In genomic region chr11:63888170-63889086, GRCh38 we compare ENCODE assay signal across 8 cellular contexts. TPM values are rescaled to one million over a fixed set of nuclear protein-coding genes. Genes with fewer than 3 reads are reported as not detected.
DNase-seq lines count a peak whose midpoint lies in the region; ATAC-seq and TF ChIP-seq lines count a peak whose summit lies in the region.

No MANE protein-coding gene starts in this region.

- H3K4me1 Mint-ChIP-seq in CD8-positive, alpha-beta T cell (ENCODE audit: low read depth): peaks cover 83% of the 10 kb centered on the region
- H3K4me1 Mint-ChIP-seq in WTC11: peaks cover 47% of the 10 kb centered on the region

- no peak for TF ChIP-seq POLR2A in lower leg skin (IDR thresholded peaks at IDR 0.05)

- peaks cover 23% of the 10 kb centered on the region for H3K36me3 Mint-ChIP-seq in CD8-positive, alpha-beta T cell
- no peaks in the 10 kb centered on the region; the same call in 1 of the 2 replicates for H3K36me3 Mint-ChIP-seq in WTC11

- H3K9me3 ChIP-seq in CD8-positive, alpha-beta T cell (ENCODE audit: low read length): no peaks in the 10 kb centered on the region
- H3K9me3 ChIP-seq in MM.1S (replicated peaks; ENCODE audit: insufficient read depth, low read length): no peaks in the 10 kb centered on the region

- no peaks in the 10 kb centered on the region for H3K9me3 Mint-ChIP-seq in CD8-positive, alpha-beta T cell
- H3K9me3 Mint-ChIP-seq in WTC11: no peaks in the 10 kb centered on the region

- peak overlapping the region; percentile 70 for H3K9ac ChIP-seq in MM.1S (ENCODE audit: low read length)

- H3K79me2 ChIP-seq in MM.1S (ENCODE audit: low read length): peaks cover 89% of the 10 kb centered on the region

- peaks cover 21% of the 10 kb centered on the region for H3F3A ChIP-seq in MM.1S (ENCODE audit: insufficient read depth, low read length)

- in situ Hi-C loops in ACHN (cut with HindIII; ENCODE audit: low pct_ligation_motif_present, low pct_unique_long_range_greater_than_20kb, low sequenced_read_pairs): no loop called here

- H3K4me1 ChIP-seq in CD8-positive, alpha-beta T cell (ENCODE audit: insufficient read depth, low read length): peaks cover 62% of the 10 kb centered on the region
- H3K4me1 ChIP-seq in MM.1S (ENCODE audit: low read length): peaks cover 25% of the 10 kb centered on the region

- H4K20me1 ChIP-seq in MM.1S (ENCODE audit: insufficient read depth, low read length): no peaks in the 10 kb centered on the region; the same call in none of the 2 replicates

- peak overlapping the region; percentile 68; the same call in 1 of the 2 replicates for H2AFZ ChIP-seq in MM.1S (ENCODE audit: low read length)

- H3K27me3 Mint-ChIP-seq in CD8-positive, alpha-beta T cell (ENCODE audit: low read depth): no peaks in the 10 kb centered on the region
- no peaks in the 10 kb centered on the region for H3K27me3 Mint-ChIP-seq in WTC11 (ENCODE audit: low read depth)

- H3K4me3 Mint-ChIP-seq in CD8-positive, alpha-beta T cell: peak overlapping the region; percentile 96
- H3K4me3 Mint-ChIP-seq in WTC11: peak overlapping the region; percentile 55

- WGBS in lower leg skin, 2 donors: 21 to 23% methylated on average over 24 to 25 of the region's 25 CpGs

- ATAC-seq in CD8-positive, alpha-beta T cell: peak; percentile 85
- ATAC-seq in GM21515 (IDR thresholded peaks at IDR 0.05; ENCODE audit: unreplicated experiment) (peak; percentile 60), WTC11 (peak; percentile 89)

- H3K27me3 ChIP-seq in CD8-positive, alpha-beta T cell (ENCODE audit: insufficient read depth, low read length): no peaks in the 10 kb centered on the region
- no peaks in the 10 kb centered on the region for H3K27me3 ChIP-seq in MM.1S (replicated peaks; ENCODE audit: insufficient read depth, low read length)

- H3K9me2 ChIP-seq in MM.1S (replicated peaks; ENCODE audit: insufficient read depth, low read length): no peaks in the 10 kb centered on the region

- intact Hi-C loops in CD8-positive, alpha-beta T cell (cut with DNase I, micrococcal nuclease): loop anchor here (1.0 to 2.0 kb wide), 5 partner anchors 19 to 50 kb away; partner anchors contain the start of gene MARK2 (in 1 of the 2)
- intact Hi-C loops in lower leg skin (cut with DNase I; ENCODE audit: low total_unique reads): no loop called here

- H3K4me2 ChIP-seq in MM.1S (ENCODE audit: low read depth, low read length): peak overlapping the region; percentile 98

- H3K27ac ChIP-seq in CD8-positive, alpha-beta T cell (ENCODE audit: low read depth, low read length): peak overlapping the region; percentile 47
- peak overlapping the region; percentile 85 for H3K27ac ChIP-seq in MM.1S (ENCODE audit: low read length)

- CTCF ChIA-PET in CD8-positive, alpha-beta T cell (lab: Charles Lee): interaction anchor here (1.4 to 6.2 kb wide), 4 partner anchors 18 to 57 kb away, joined by 5 to 68 read pairs (median 9); partner anchors contain the start of gene MARK2
- CTCF ChIA-PET in WTC11 (lab: Charles Lee): interaction anchor here (0.6 to 1.8 kb wide), 8 partner anchors 18 to 83 kb away, joined by 3 to 7 read pairs (median 4); partner anchors contain the start of gene MARK2

- H3K4me3 ChIP-seq in CD8-positive, alpha-beta T cell (ENCODE audit: low read depth, low read length): peak overlapping the region; percentile 67
- peak overlapping the region; percentile 77 for H3K4me3 ChIP-seq in MM.1S (ENCODE audit: low read length)
- H3K4me3 ChIP-seq in cardiac fibroblast (replicated peaks in 1 of 2; ENCODE audit: low read depth in 2 of 2, low read length in 2 of 2): peak overlapping the region; percentile 11 to 32
- no peak overlapping the region for H3K4me3 ChIP-seq in lower leg skin (ENCODE audit: low read depth, poor library complexity, severe bottlenecking)

- DNase-seq in CD8-positive, alpha-beta T cell: peak; percentile 49 to 85 (median 73)
- DNase-seq in MM.1S (peak; percentile 88), WTC11 (ENCODE audit: low spot score) (peak; percentile 62), cardiac fibroblast (ENCODE audit: low read depth in 2 of 2) (peak; percentile 66 to 71), lower leg skin (ENCODE audit: low spot score in 2 of 2) (peak; percentile 54 to 92), ACHN (no peak)
- DNase-seq in stimulated activated CD8-positive, alpha-beta memory T cell treated with anti-CD3 and anti-CD28 coated beads, Interleukin-12 subunit alpha, Interleukin-12 subunit beta, amount 100 ng/mL, for 1 hour (ENCODE audit: low read depth): peak; percentile 52

- H3K36me3 ChIP-seq in CD8-positive, alpha-beta T cell (ENCODE audit: insufficient read depth, low read length): no peaks in the 10 kb centered on the region
- no peaks in the 10 kb centered on the region for H3K36me3 ChIP-seq in MM.1S (replicated peaks; ENCODE audit: insufficient read depth, low read length)

- no peak for TF ChIP-seq CTCF in CD8-positive, alpha-beta T cell (IDR thresholded peaks at IDR 0.05)
- TF ChIP-seq CTCF in MM.1S (IDR thresholded peaks at IDR 0.05; ENCODE audit: low read length) (no peak), WTC11 (IDR thresholded peaks at IDR 0.05) (no peak), cardiac fibroblast (IDR thresholded peaks at IDR 0.05; ENCODE audit: low read depth, low read length) (no peak), lower leg skin (IDR thresholded peaks at IDR 0.05) (no peak)

- H3K27ac Mint-ChIP-seq in CD8-positive, alpha-beta T cell: peak overlapping the region; percentile 92
- H3K27ac Mint-ChIP-seq in WTC11: peak overlapping the region; percentile 94

- POLR2A ChIA-PET in CD8-positive, alpha-beta T cell (lab: Charles Lee): interaction anchor here (0.6 to 2.4 kb wide), 6 partner anchors 16 to 49 kb away, joined by 3 to 17 read pairs (median 4); partner anchors contain the start of gene MARK2
- POLR2A ChIA-PET in WTC11 (lab: Charles Lee): interaction anchor here (0.9 kb wide), 1 partner anchor 10 kb away, joined by 3 read pairs; no protein-coding TSS in a partner anchor

TF ChIP-seq in WTC11, 78 proteins besides CTCF, POLR2A, EP300 and RAD21:
- TF ChIP-seq USF1 (CRISPR knock-in tag; IDR thresholded peaks at IDR 0.05) (0 out of 2 replicates have a peak, but pooled peaks have one; percentile 20), ZNF317 (CRISPR knock-in tag; IDR thresholded peaks at IDR 0.05; ENCODE audit: borderline replicate concordance, low read depth) (no peak), MAX (CRISPR knock-in tag; IDR thresholded peaks at IDR 0.05) (peak; percentile 52; the same call in 1 of the 2 replicates)

RNA-seq across cellular contexts. Expression of gene RCOR2, which starts 28.5 kb away (rescaled TPM):
- not detected for total RNA-seq in CD8-positive, alpha-beta T cell
- 77.4 to 98.3 TPM (median 92.0 TPM) in 3 replicates for total RNA-seq in WTC11 (2021)
- total RNA-seq in lower leg skin: under 1 TPM in 1 of 4 donors, not detected in 3; 0.16 TPM

RNA-seq across cellular contexts. Expression of gene MARK2, which starts 49.5 kb away (rescaled TPM):
- 10 to 100 TPM; 16.9 to 19.1 TPM for total RNA-seq in CD8-positive, alpha-beta T cell
- total RNA-seq in WTC11 (2021): 50.8 to 57.4 TPM (median 51.4 TPM) in 3 replicates
- 10 to 100 TPM; 78.3 to 87.2 (median 81.2) TPM for total RNA-seq in lower leg skin

RNA-seq across cellular contexts. Expression of gene NAA40, which starts 50.4 kb away (rescaled TPM):
- total RNA-seq in CD8-positive, alpha-beta T cell: 10 to 100 TPM; 12.0 to 14.6 TPM
- total RNA-seq in WTC11 (2021) (31.1 to 32.7 TPM (median 31.8 TPM) in 3 replicates), lower leg skin (10 to 100 TPM in 1 of 4 donors, 1 to 10 TPM in 3; 3.0 to 10.2 (median 6.1) TPM)

Comparison
In these comparisons a context has a peak if more than half of its experiments do, and no peak if none do; other contexts are left out.
1. RNA of gene RCOR2, which starts 28.5 kb away (total RNA-seq): 77.4 to 98.3 TPM in WTC11; 0.16 TPM in lower leg skin and not detected in CD8-positive, alpha-beta T cell; every median in the first group is over 10 times any median in the second.
2. Peak in every context shown above with its lines, with median percentiles within 50 percentile points of each other: ATAC-seq.